Comparison of ENCODE assay signal across 7 cellular contexts in the genomic region with DNA sequence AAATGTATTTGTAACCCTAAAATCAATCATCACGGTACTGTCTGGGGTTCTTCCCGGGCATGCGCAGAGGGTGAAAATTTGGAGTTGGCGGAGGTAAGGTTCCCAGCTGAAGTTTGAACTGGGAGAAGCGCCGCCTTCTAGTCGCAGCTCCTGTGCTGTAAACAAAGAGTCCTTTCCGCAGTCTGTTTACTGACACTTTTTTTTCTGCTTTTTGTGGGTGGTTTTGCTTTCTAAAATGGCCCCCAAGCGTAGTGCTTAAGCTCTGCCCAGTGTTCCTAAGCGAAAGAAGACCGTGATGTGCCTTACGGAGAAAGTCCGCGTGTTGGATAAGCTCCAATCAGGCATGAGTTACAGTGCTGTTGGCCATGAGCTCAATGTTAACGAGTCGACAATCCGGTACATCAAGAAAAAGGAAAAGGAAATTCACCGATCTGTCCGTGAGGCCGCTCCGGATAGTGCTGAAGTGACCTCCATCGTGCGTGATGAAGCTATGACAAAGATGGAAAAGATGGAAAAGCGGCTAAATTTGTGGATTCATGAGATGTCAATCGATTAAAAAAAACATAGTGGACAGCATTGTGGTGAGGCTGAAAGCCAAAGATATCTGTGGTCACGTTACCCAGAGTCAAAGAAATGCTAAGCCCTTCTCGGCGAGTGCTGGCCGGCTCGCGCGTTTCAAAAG. TPM values are rescaled to one million over a fixed set of nuclear protein-coding genes. Genes with fewer than 3 reads are reported as not detected.
DNase-seq lines count a peak whose midpoint lies in the region; ATAC-seq and TF ChIP-seq lines count a peak whose summit lies in the region.

No MANE protein-coding gene starts in this region.

- peak overlapping the region; percentile 88 for H3K4me2 ChIP-seq in hepatocyte

- H3K27me3 ChIP-seq in NT2/D1 (ENCODE audit: insufficient read depth, insufficient read length) (peaks cover 3% of the 10 kb centered on the region), ascending aorta (no peaks in the 10 kb centered on the region), hepatocyte (no peaks in the 10 kb centered on the region), psoas muscle (ENCODE audit: insufficient read depth in 3 of 3, low read length in 2 of 3) (no peaks in the 10 kb centered on the region)

- peaks cover 43% of the 10 kb centered on the region for H3K79me2 ChIP-seq in hepatocyte

- DNase-seq in GDM1 (lab: John Stamatoyannopoulos, UW), result peak; percentile 58
- DNase-seq in HPDE6-E6E7 (ENCODE audit: extremely low spot score), result peak; percentile 86
- DNase-seq in NT2/D1 (ENCODE audit: low read depth, low spot score), result peak; percentile 56
- peak; percentile 40 to 88 for DNase-seq in ascending aorta (ENCODE audit: low spot score in 2 of 2)
- DNase-seq in hepatocyte (ENCODE audit: low spot score), result peak; percentile 90
- peak in 1 of 2 donors; percentile 43 for DNase-seq in psoas muscle

- H2AFZ ChIP-seq in hepatocyte, result peak overlapping the region; percentile 69

- H3K4me3 ChIP-seq in NT2/D1 (ENCODE audit: insufficient read length, low read depth) (peak overlapping the region; percentile 99), ascending aorta (peak overlapping the region; percentile 90 to 91), hepatocyte (peak overlapping the region; percentile 49), psoas muscle (peak overlapping the region; percentile 99)

- intact Hi-C loops in ascending aorta (cut with DNase I) (loop anchor here (1.0 kb wide), 2 partner anchors 30 to 83 kb away; partner anchors contain the start of gene TMEM170A), psoas muscle (cut with DNase I) (loop anchor here in 1 of 2 donors (1.0 kb wide), 1 partner anchor 30 kb away; the partner anchor contains the start of gene TMEM170A)

- H3K9me3 ChIP-seq in NT2/D1 (ENCODE audit: insufficient read depth, low read length) (no peaks in the 10 kb centered on the region; the same call in 1 of the 2 replicates), ascending aorta (no peaks in the 10 kb centered on the region), hepatocyte (ENCODE audit: low read depth) (no peaks in the 10 kb centered on the region), psoas muscle (no peaks in the 10 kb centered on the region)

- peaks cover 23% of the 10 kb centered on the region for H3K36me3 ChIP-seq in NT2/D1 (ENCODE audit: insufficient read depth, insufficient read length, low read length)
- no peaks in the 10 kb centered on the region for H3K36me3 ChIP-seq in ascending aorta
- no peaks in the 10 kb centered on the region for H3K36me3 ChIP-seq in hepatocyte (replicated peaks; ENCODE audit: insufficient read depth, low read depth)
- no peaks in the 10 kb centered on the region for H3K36me3 ChIP-seq in psoas muscle (ENCODE audit: insufficient read depth in 1 of 2, low read depth in 1 of 2)

- H3K9ac ChIP-seq in NT2/D1 (ENCODE audit: insufficient read length, low read depth), result peak overlapping the region; percentile 96

- H3K27ac ChIP-seq in ascending aorta (peak overlapping the region; percentile 97 to 98), hepatocyte (peak overlapping the region; percentile 97), psoas muscle (peak overlapping the region; percentile 96)

- ATAC-seq in GM21423 (IDR thresholded peaks at IDR 0.05; ENCODE audit: unreplicated experiment), result peak; percentile 67
- peak; percentile 74 to 82 (median 75) for ATAC-seq in psoas muscle

- H4K20me1 ChIP-seq in hepatocyte (ENCODE audit: insufficient read depth, poor library complexity, severe bottlenecking), result no peaks in the 10 kb centered on the region

- no peak for TF ChIP-seq CTCF in ascending aorta (IDR thresholded peaks at IDR 0.05)
- no peak for TF ChIP-seq CTCF in hepatocyte (IDR thresholded peaks at IDR 0.05; ENCODE audit: poor library complexity)
- TF ChIP-seq CTCF in psoas muscle (IDR thresholded peaks at IDR 0.05), result no peak

- no peaks in the 10 kb centered on the region for H3K9me2 ChIP-seq in hepatocyte (replicated peaks; ENCODE audit: insufficient read depth)

- WGBS in hepatocyte (ENCODE audit: low lambda C conversion rate, missing lambda C conversion rate), result 2% methylated on average over 32 of the region's 32 CpGs
- 1 to 2% (median 1%) methylated on average over 32 of the region's 32 CpGs for WGBS in psoas muscle, 3 donors

- no peaks in the 10 kb centered on the region for H3K4me1 ChIP-seq in NT2/D1 (ENCODE audit: insufficient read depth, insufficient read length)
- H3K4me1 ChIP-seq in ascending aorta, result peaks cover 2 to 17% of the 10 kb centered on the region in 2 donors
- H3K4me1 ChIP-seq in hepatocyte (ENCODE audit: insufficient read depth), result no peaks in the 10 kb centered on the region
- H3K4me1 ChIP-seq in psoas muscle, result peaks cover 2% of the 10 kb centered on the region

RNA-seq across cellular contexts. Expression of gene CFDP1, which starts 0.6 kb away (rescaled TPM):
- total RNA-seq in ascending aorta, result 8.3 TPM
- total RNA-seq in hepatocyte, result 106 and 116 TPM in 2 replicates
- 97.1 and 114 TPM in 2 replicates for polyA plus RNA-seq in hepatocyte
- 10 to 100 TPM; 16.6 to 21.9 (median 19.6) TPM for total RNA-seq in psoas muscle
- polyA plus RNA-seq in psoas muscle, result 10 to 100 TPM; 37.6 to 78.2 (median 39.2) TPM

RNA-seq across cellular contexts. Expression of gene TMEM170A, which starts 30.6 kb away (rescaled TPM):
- 33.0 TPM for total RNA-seq in ascending aorta
- total RNA-seq in hepatocyte, result 42.1 and 43.6 TPM in 2 replicates
- 15.0 and 21.1 TPM in 2 replicates for polyA plus RNA-seq in hepatocyte
- 1 to 10 TPM; 5.9 to 7.9 (median 7.0) TPM for total RNA-seq in psoas muscle
- polyA plus RNA-seq in psoas muscle, result 1 to 10 TPM; 3.1 to 9.5 (median 9.2) TPM

Comparison
In these comparisons a context has a peak if more than half of its experiments do, and no peak if none do; other contexts are left out.
1. H3K4me3 ChIP-seq: peak in every context shown above with its lines; median percentile 99 in NT2/D1; 99 in psoas muscle; 90 in ascending aorta; 49 in hepatocyte.